In the genomic region with DNA sequence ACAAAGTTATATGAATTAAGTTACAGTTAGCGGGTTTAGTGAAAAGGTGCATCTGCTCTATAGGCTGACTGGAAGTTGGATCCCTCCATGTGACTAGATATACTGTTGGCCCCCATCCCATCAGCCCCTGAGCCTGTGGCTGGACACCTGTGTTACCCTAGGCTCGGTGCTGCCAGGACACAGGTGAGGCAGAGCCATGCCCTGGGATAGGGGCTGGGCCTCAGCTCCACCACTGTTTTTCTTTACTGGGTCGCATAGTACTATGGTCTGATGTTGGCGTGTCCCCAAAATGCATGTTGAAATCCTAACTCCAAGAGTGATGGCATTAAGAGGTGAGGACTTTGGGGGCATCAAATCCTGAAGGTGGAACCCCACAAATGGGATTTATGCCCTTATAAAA, we compare ENCODE assay signal across 28 cellular contexts.
"Had no signal": no experiment of that assay in that cellular context is flagged by ENCODE, and none has a peak within 500 bp of the region (broad histone marks: within the 10 kb centered on the region; RNA-seq: fewer than 3 reads in every experiment).

No MANE protein-coding gene starts in this region.

- H3K9me3 ChIP-seq: suprapubic skin, testis, thoracic aorta, thyroid gland, transverse colon, upper lobe of left lung, uterus, vagina had no signal

- H3K27me3 ChIP-seq: stomach, suprapubic skin, testis, thyroid gland, tibial artery, tibial nerve, transverse colon, upper lobe of left lung, upper lobe of right lung, uterus, vagina had no signal

- H3K4me3 Mint-ChIP-seq: stimulated activated effector memory CD8-positive, alpha-beta T cell treated with anti-CD3 and anti-CD28 coated beads, Interleukin-12 subunit alpha, Interleukin-12 subunit beta, amount 100 ng/mL, for 72 hours; stimulated activated memory B cell treated with anti-CD40 and anti-IgM and Interleukin-4, amounts not matched to agents 10 μg/mL and 1 μg/mL and 100 μg/mL, for 72 hours; stimulated activated naive B cell treated with anti-CD40 and anti-IgM and Interleukin-4, amounts not matched to agents 10 μg/mL and 1 μg/mL and 100 μg/mL, for 72 hours; stimulated activated naive CD8-positive, alpha-beta T cell treated with anti-CD3 and anti-CD28 coated beads, Interleukin-15, amount 100 ng/mL, for 72 hours; stimulated activated naive CD8-positive, alpha-beta T cell treated with anti-CD3 and anti-CD28 coated beads, Interleukin-15, Interleukin-2, amounts not matched to agents 100 ng/mL and 50 ng/mL, for 24 hours; type B pancreatic cell had no signal

- DNase-seq: stimulated activated CD4-positive, alpha-beta T cell treated with anti-CD3 and anti-CD28 coated beads, Interleukin-2, amount 100 ng/mL, for 48 hours; stimulated activated CD4-positive, alpha-beta T cell treated with anti-CD3 and anti-CD28 coated beads, Interleukin-4, amount 100 ng/mL, for 1 hour; stimulated activated CD4-positive, alpha-beta T cell treated with anti-CD3 and anti-CD28 coated beads, Interleukin-4, amount 100 ng/mL, for 24 hours; stimulated activated CD4-positive, alpha-beta T cell treated with anti-CD3 and anti-CD28 coated beads, Interleukin-4, amount 100 ng/mL, for 4 hours; stimulated activated CD8-positive, alpha-beta memory T cell treated with anti-CD3 and anti-CD28 coated beads, Interleukin-4, amount 100 ng/mL, for 48 hours; stimulated activated naive B cell treated with anti-CD40 and anti-IgM and Interleukin-4, amounts not matched to agents 10 μg/mL and 1 μg/mL and 100 μg/mL, for 72 hours; stimulated activated naive CD4-positive, alpha-beta T cell; stimulated activated naive CD4-positive, alpha-beta T cell treated with Interleukin-2 at 50 U/mL for 16 hours; stimulated activated naive CD8-positive, alpha-beta T cell treated with anti-CD3 and anti-CD28 coated beads, Interleukin-15, amount 100 ng/mL, for 72 hours; stimulated activated naive CD8-positive, alpha-beta T cell treated with anti-CD3 and anti-CD28 coated beads, Interleukin-15, Interleukin-2, amounts not matched to agents 100 U/mL and 50 U/mL, for 24 hours; stomach; substantia nigra; testis; thyroid gland; tibial artery; transverse colon; trophoblast cell; upper lobe of right lung; uterus had no signal

- H3K27ac Mint-ChIP-seq: stimulated activated effector memory CD8-positive, alpha-beta T cell treated with anti-CD3 and anti-CD28 coated beads, Interleukin-12 subunit alpha, Interleukin-12 subunit beta, amount 100 ng/mL, for 72 hours; stimulated activated memory B cell treated with anti-CD40 and anti-IgM and Interleukin-4, amounts not matched to agents 10 μg/mL and 1 μg/mL and 100 μg/mL, for 72 hours; stimulated activated naive B cell treated with anti-CD40 and anti-IgM and Interleukin-4, amounts not matched to agents 10 μg/mL and 1 μg/mL and 100 μg/mL, for 72 hours; stimulated activated naive CD8-positive, alpha-beta T cell treated with anti-CD3 and anti-CD28 coated beads, Interleukin-15, amount 100 ng/mL, for 72 hours; stimulated activated naive CD8-positive, alpha-beta T cell treated with anti-CD3 and anti-CD28 coated beads, Interleukin-15, Interleukin-2, amounts not matched to agents 100 ng/mL and 50 ng/mL, for 24 hours; type B pancreatic cell had no signal

- H3K4me1 Mint-ChIP-seq: stimulated activated effector memory CD8-positive, alpha-beta T cell treated with anti-CD3 and anti-CD28 coated beads, Interleukin-12 subunit alpha, Interleukin-12 subunit beta, amount 100 ng/mL, for 72 hours; stimulated activated memory B cell treated with anti-CD40 and anti-IgM and Interleukin-4, amounts not matched to agents 10 μg/mL and 1 μg/mL and 100 μg/mL, for 72 hours; stimulated activated naive B cell treated with anti-CD40 and anti-IgM and Interleukin-4, amounts not matched to agents 10 μg/mL and 1 μg/mL and 100 μg/mL, for 72 hours; stimulated activated naive CD8-positive, alpha-beta T cell treated with anti-CD3 and anti-CD28 coated beads, Interleukin-15, amount 100 ng/mL, for 72 hours had no signal

- H3K27ac ChIP-seq: stomach, suprapubic skin, testis, thoracic aorta, thyroid gland, tibial artery, tibial nerve, transverse colon, upper lobe of left lung, upper lobe of right lung, uterus, vagina had no signal

- H3K4me1 ChIP-seq: stomach, suprapubic skin, testis, thyroid gland, tibial artery, tibial nerve, transverse colon, upper lobe of left lung, upper lobe of right lung, uterus, vagina had no signal

- H3K9me3 Mint-ChIP-seq: stimulated activated effector memory CD8-positive, alpha-beta T cell treated with anti-CD3 and anti-CD28 coated beads, Interleukin-12 subunit alpha, Interleukin-12 subunit beta, amount 100 ng/mL, for 72 hours; stimulated activated memory B cell treated with anti-CD40 and anti-IgM and Interleukin-4, amounts not matched to agents 10 μg/mL and 1 μg/mL and 100 μg/mL, for 72 hours had no signal

- H3K27me3 Mint-ChIP-seq: type B pancreatic cell had no signal

- H3K36me3 ChIP-seq: stomach, suprapubic skin, thoracic aorta, thyroid gland, tibial artery, tibial nerve, transverse colon, upper lobe of left lung, upper lobe of right lung, uterus, vagina had no signal

- H3K36me3 Mint-ChIP-seq: stimulated activated effector memory CD8-positive, alpha-beta T cell treated with anti-CD3 and anti-CD28 coated beads, Interleukin-12 subunit alpha, Interleukin-12 subunit beta, amount 100 ng/mL, for 72 hours; stimulated activated memory B cell treated with anti-CD40 and anti-IgM and Interleukin-4, amounts not matched to agents 10 μg/mL and 1 μg/mL and 100 μg/mL, for 72 hours; stimulated activated naive B cell treated with anti-CD40 and anti-IgM and Interleukin-4, amounts not matched to agents 10 μg/mL and 1 μg/mL and 100 μg/mL, for 72 hours; type B pancreatic cell had no signal

- H3K4me3 ChIP-seq: stomach, suprapubic skin, testis, thoracic aorta, thyroid gland, tibial artery, tibial nerve, transverse colon, upper lobe of left lung, upper lobe of right lung, uterus, vagina had no signal
